8 cellular contexts compared by ENCODE assay signal in genomic region chr7:8133955-8134733, GRCh38.
DNase-seq lines count a peak whose midpoint lies in the region; ATAC-seq and TF ChIP-seq lines count a peak whose summit lies in the region.

No MANE protein-coding gene starts in this region.

- no peak overlapping the region for H4K91ac ChIP-seq in mesenchymal stem cell (ENCODE audit: low read length)

- no peak overlapping the region for H3K18ac ChIP-seq in mesenchymal stem cell (ENCODE audit: low read depth in 1 of 2, low read length in 2 of 2)

- H3K9me3 ChIP-seq in Loucy (ENCODE audit: insufficient read depth, low read depth, low read length): no peaks in the 10 kb centered on the region
- H3K9me3 ChIP-seq in mesenchymal stem cell (ENCODE audit: control insufficient read depth, low read length): no peaks in the 10 kb centered on the region
- no peaks in the 10 kb centered on the region for H3K9me3 ChIP-seq in aorta (ENCODE audit: control insufficient read depth, low read length)

- no peak overlapping the region for H2BK12ac ChIP-seq in mesenchymal stem cell (ENCODE audit: low read length in 2 of 2)

- TF ChIP-seq CTCF in Loucy (conservative IDR thresholded peaks at IDR 0.05; ENCODE audit: low read length): no peak

- H3K27ac ChIP-seq in mesenchymal stem cell (ENCODE audit: low read length, poor library complexity, severe bottlenecking) (peak overlapping the region; percentile 98), aorta (ENCODE audit: low read depth in 1 of 2, low read length in 2 of 2) (no peak overlapping the region)

- H2AK5ac ChIP-seq in mesenchymal stem cell (ENCODE audit: low read length, severe bottlenecking): peak overlapping the region; percentile 61

- H3K9ac ChIP-seq in Loucy (ENCODE audit: low read depth, low read length, poor library complexity, severe bottlenecking) (peak overlapping the region; percentile 64), mesenchymal stem cell (ENCODE audit: low read length) (no peak overlapping the region)

- H3K4me3 ChIP-seq in Loucy (ENCODE audit: low read length, poor library complexity, severe bottlenecking) (no peak overlapping the region), mesenchymal stem cell (ENCODE audit: insufficient read depth in 1 of 2, low read depth in 1 of 2, low read length in 2 of 2) (no peak overlapping the region), aorta (ENCODE audit: low read length in 2 of 2) (no peak overlapping the region)

- H3K23ac ChIP-seq in mesenchymal stem cell (ENCODE audit: low read length in 2 of 2): no peak overlapping the region

- H4K8ac ChIP-seq in mesenchymal stem cell (ENCODE audit: low read length): no peak overlapping the region

- H4K20me1 ChIP-seq in Loucy (ENCODE audit: insufficient read depth, low read length, poor library complexity, severe bottlenecking): no peaks in the 10 kb centered on the region

- H3K4me2 ChIP-seq in Loucy (ENCODE audit: low read depth, low read length, poor library complexity, severe bottlenecking) (peak overlapping the region; percentile 1), mesenchymal stem cell (ENCODE audit: low read length, poor library complexity, severe bottlenecking) (peak overlapping the region; percentile 73)

- peak; percentile 73 for ATAC-seq in GM18868 (IDR thresholded peaks at IDR 0.05; ENCODE audit: unreplicated experiment)
- peak; percentile 73 for ATAC-seq in HG02571 (IDR thresholded peaks at IDR 0.05; ENCODE audit: unreplicated experiment)
- ATAC-seq in aorta (ENCODE audit: low FRiP score): no peak
- no peak for ATAC-seq in left cardiac atrium

- DNase-seq in mesenchymal stem cell (no peak), NCI-H2196 (lab: John Stamatoyannopoulos, UW; ENCODE audit: unreplicated experiment) (no peak), aorta (no peak), middle frontal gyrus (ENCODE audit: extremely low spot score, low spot score) (no peak), left cardiac atrium (no peak)

- H3K4ac ChIP-seq in mesenchymal stem cell (ENCODE audit: low read depth in 1 of 2, low read length in 2 of 2): no peak overlapping the region

- H2BK15ac ChIP-seq in mesenchymal stem cell (ENCODE audit: low read depth, poor library complexity, severe bottlenecking): no peak overlapping the region

- intact Hi-C loops in aorta (cut with DNase I): no loop called here
- intact Hi-C loops in left cardiac atrium (cut with DNase I): no loop called here

- H3F3A ChIP-seq in Loucy (ENCODE audit: low read depth): peaks cover 6% of the 10 kb centered on the region; the same call in 1 of the 2 replicates

- H2AFZ ChIP-seq in Loucy (ENCODE audit: low read length) (no peak overlapping the region), mesenchymal stem cell (ENCODE audit: low read depth, low read length) (no peak overlapping the region)

- no peaks in the 10 kb centered on the region for H3K36me3 ChIP-seq in Loucy (ENCODE audit: insufficient read depth, low read length)
- H3K36me3 ChIP-seq in mesenchymal stem cell (ENCODE audit: control insufficient read depth in 1 of 2, insufficient read depth in 2 of 2, low read depth in 1 of 2, low read length in 2 of 2): no peaks in the 10 kb centered on the region
- no peaks in the 10 kb centered on the region for H3K36me3 ChIP-seq in aorta (ENCODE audit: control insufficient read depth in 1 of 2, insufficient read depth in 2 of 2, low read length in 1 of 2)

- H3K27me3 ChIP-seq in Loucy (ENCODE audit: insufficient read depth, low read length, poor library complexity, severe bottlenecking) (no peaks in the 10 kb centered on the region), mesenchymal stem cell (ENCODE audit: control insufficient read depth in 1 of 2, insufficient read depth in 1 of 2, low read length in 2 of 2) (no peaks in the 10 kb centered on the region), aorta (ENCODE audit: control insufficient read depth in 1 of 2, insufficient read depth in 2 of 2, low read length in 1 of 2) (no peaks in the 10 kb centered on the region)

- 75% methylated on average over 8 of the region's 10 CpGs for WGBS in mesenchymal stem cell
- WGBS in aorta, 2 donors: 57 to 69% methylated on average over 10 of the region's 10 CpGs

- no peaks in the 10 kb centered on the region for H3K79me2 ChIP-seq in Loucy (ENCODE audit: insufficient read depth, low read length)

- H3K9me2 ChIP-seq in Loucy (replicated peaks; ENCODE audit: low read depth, low read length): no peaks in the 10 kb centered on the region

- H3K14ac ChIP-seq in mesenchymal stem cell (ENCODE audit: low read length in 2 of 2): no peak overlapping the region

- H2BK120ac ChIP-seq in mesenchymal stem cell (ENCODE audit: low read depth, low read length): no peak overlapping the region

- no peaks in the 10 kb centered on the region for H3K79me1 ChIP-seq in mesenchymal stem cell (replicated peaks; ENCODE audit: low read length, poor library complexity, severe bottlenecking)

- H3K4me1 ChIP-seq in Loucy (ENCODE audit: insufficient read depth, low read length, poor library complexity, severe bottlenecking) (peaks cover 50% of the 10 kb centered on the region), mesenchymal stem cell (ENCODE audit: control insufficient read depth, insufficient read depth, low read depth, low read length) (peaks cover 13% of the 10 kb centered on the region), aorta (ENCODE audit: control insufficient read depth in 1 of 2, insufficient read depth in 2 of 2, low read length in 2 of 2) (no peaks in the 10 kb centered on the region)

- peak overlapping the region; percentile 89 for H2BK5ac ChIP-seq in mesenchymal stem cell (ENCODE audit: low read depth, low read length, poor library complexity, severe bottlenecking)

Comparison
In these comparisons a context has a peak if more than half of its experiments do, and no peak if none do; other contexts are left out.
1. ATAC-seq: peak in GM18868 (single experiment) and HG02571 (single experiment); none in aorta (single experiment) and left cardiac atrium (0 of 2).